Comparison of ENCODE assay signal across 1 cellular context in the genomic region with DNA sequence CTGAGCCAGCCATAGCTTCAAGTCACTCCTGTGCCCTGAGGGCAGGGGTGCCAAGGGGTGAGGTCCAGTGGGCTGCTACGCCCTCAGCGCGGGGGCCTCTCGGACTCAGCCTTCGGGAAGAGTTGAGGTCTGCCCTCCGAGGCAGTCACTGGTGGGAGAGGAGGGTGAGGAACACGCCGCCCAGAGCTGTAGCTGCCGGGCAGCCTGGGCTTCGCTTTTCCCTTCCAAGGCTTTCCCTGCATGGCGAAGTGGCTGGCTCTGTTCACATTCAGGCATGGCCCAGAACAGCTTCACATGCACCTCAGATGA.
TF ChIP-seq lines count a peak whose summit lies in the region.

No MANE protein-coding gene starts in this region.

TF ChIP-seq in H1, 55 proteins besides CTCF, POLR2A, EP300 and RAD21:
- TF ChIP-seq CHD7 (IDR thresholded peaks at IDR 0.05; ENCODE audit: insufficient replicate concordance, low read length) (no peak), SIN3A (conservative IDR thresholded peaks at IDR 0.05 in 1 of 2, IDR thresholded peaks at IDR 0.05 in 1 of 2; ENCODE audit: low read depth in 1 of 2, low read length in 2 of 2) (no peak), TAF7 (optimal IDR thresholded peaks at IDR 0.05; ENCODE audit: borderline replicate concordance, low read depth, low read length) (no peak), SIX5 (IDR thresholded peaks at IDR 0.05; ENCODE audit: low read depth, low read length) (no peak), CTBP2 (IDR thresholded peaks at IDR 0.05; ENCODE audit: borderline replicate concordance, insufficient read depth, insufficient read length, low read length) (no peak), BRCA1 (IDR thresholded peaks at IDR 0.05; ENCODE audit: low read depth, low read length) (no peak)
